12 cellular contexts compared by ENCODE assay signal in the genomic region with DNA sequence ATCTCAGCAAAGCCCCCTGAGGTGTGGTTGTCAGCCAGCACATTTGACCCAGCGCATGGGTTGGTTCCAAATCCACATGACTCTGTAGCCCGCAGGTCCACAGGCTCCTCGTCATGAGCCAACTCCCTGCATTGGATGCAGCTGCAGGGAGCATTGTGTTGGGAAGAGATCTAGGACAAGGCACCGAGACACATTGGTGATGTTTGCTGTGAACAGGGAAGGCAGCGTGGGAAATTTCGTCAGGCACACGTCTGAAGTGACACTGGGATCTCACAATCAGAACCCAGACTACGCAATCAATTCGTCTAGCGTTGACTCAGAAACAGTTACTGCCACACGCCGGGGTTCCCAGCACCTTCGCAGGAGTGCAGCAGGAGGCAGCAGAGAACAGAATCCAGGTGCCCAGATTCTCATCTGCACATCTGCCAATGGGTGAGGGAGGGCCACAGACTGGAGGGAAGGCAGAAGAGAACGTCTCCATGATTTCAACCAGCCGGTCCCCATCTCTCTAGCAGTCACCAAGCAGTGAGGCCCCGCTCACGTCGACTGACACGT.
DNase-seq lines count a peak whose midpoint lies in the region; ATAC-seq and TF ChIP-seq lines count a peak whose summit lies in the region.
"Had no signal": no experiment of that assay in that cellular context is flagged by ENCODE, and none has a peak within 500 bp of the region (broad histone marks: within the 10 kb centered on the region; RNA-seq: fewer than 3 reads in every experiment).

No MANE protein-coding gene starts in this region.

- DNase-seq in activated naive CD4-positive, alpha-beta T cell treated with anti-CD3 and anti-CD28 coated beads for 36 hours: peak; percentile 8
- no peak for DNase-seq in activated naive CD4-positive, alpha-beta T cell (lab: John Stamatoyannopoulos, UW)
- DNase-seq in NCI-H69 (lab: John Stamatoyannopoulos, UW) (peak; percentile 14), type B pancreatic cell (ENCODE audit: extremely low spot score, unreplicated experiment) (no peak), DMS79 treated with DMSO at 0.1 percent for 48 hours (lab: John Stamatoyannopoulos, UW) (no peak)
- no peak for DNase-seq in activated CD8-positive, alpha-beta T cell treated with anti-CD3 and anti-CD28 coated beads, Interleukin-2, amount 10 ng/mL, durations not matched to agents 7 days and 5 days
- DNase-seq: activated CD4-positive, alpha-beta T cell treated with anti-CD3 and anti-CD28 coated beads, Interleukin-2, amount 50 U/mL, for 1 hour; CD4-positive, CD25-positive, alpha-beta regulatory T cell; NK-92 treated with Interleukin-12 subunit alpha and Interleukin-12 subunit beta, amount 100 ng/mL, for 24 hours; retina had no signal

- peaks cover 8% of the 10 kb centered on the region for H3K27me3 Mint-ChIP-seq in activated naive CD4-positive, alpha-beta T cell treated with anti-CD3 and anti-CD28 coated beads for 36 hours (ENCODE audit: low read depth)
- H3K27me3 Mint-ChIP-seq in type B pancreatic cell: peaks cover 19% of the 10 kb centered on the region
- no peaks in the 10 kb centered on the region for H3K27me3 Mint-ChIP-seq in activated CD8-positive, alpha-beta T cell treated with anti-CD3 and anti-CD28 coated beads, Interleukin-2, amount 10 ng/mL, durations not matched to agents 7 days and 5 days (ENCODE audit: low read depth)
- H3K27me3 Mint-ChIP-seq: CD4-positive, CD25-positive, alpha-beta regulatory T cell had no signal

- no peak for TF ChIP-seq EP300 in gastroesophageal sphincter (IDR thresholded peaks at IDR 0.05)

- no peaks in the 10 kb centered on the region for H3K36me3 Mint-ChIP-seq in activated naive CD4-positive, alpha-beta T cell treated with anti-CD3 and anti-CD28 coated beads for 36 hours (ENCODE audit: low read depth)
- H3K36me3 Mint-ChIP-seq in type B pancreatic cell: no peaks in the 10 kb centered on the region
- no peaks in the 10 kb centered on the region for H3K36me3 Mint-ChIP-seq in activated CD8-positive, alpha-beta T cell treated with anti-CD3 and anti-CD28 coated beads, Interleukin-2, amount 10 ng/mL, durations not matched to agents 7 days and 5 days (ENCODE audit: low read depth)
- H3K36me3 Mint-ChIP-seq: CD4-positive, CD25-positive, alpha-beta regulatory T cell had no signal

- intact Hi-C loops in activated naive CD4-positive, alpha-beta T cell treated with anti-CD3 and anti-CD28 coated beads for 36 hours (cut with micrococcal nuclease): no loop called here

- CTCF ChIA-PET in activated naive CD4-positive, alpha-beta T cell treated with anti-CD3 and anti-CD28 coated beads for 36 hours (lab: Charles Lee): no interaction called here
- CTCF ChIA-PET in activated CD8-positive, alpha-beta T cell treated with anti-CD3 and anti-CD28 coated beads, Interleukin-2, amount 10 ng/mL, durations not matched to agents 7 days and 5 days (lab: Charles Lee): no interaction called here

- WGBS in gastroesophageal sphincter (ENCODE audit: low coverage in 1 of 2), 2 donors: 47 to 63% methylated on average over 8 to 13 of the region's 19 CpGs

- ATAC-seq in gastroesophageal sphincter (no peak), HG02588 (IDR thresholded peaks at IDR 0.05; ENCODE audit: unreplicated experiment) (no peak)
- ATAC-seq in activated CD8-positive, alpha-beta T cell treated with anti-CD3 and anti-CD28 coated beads, Interleukin-2, amount 10 ng/mL, durations not matched to agents 7 days and 5 days: no peak

- no peak overlapping the region for H3K4me3 Mint-ChIP-seq in activated naive CD4-positive, alpha-beta T cell treated with anti-CD3 and anti-CD28 coated beads for 36 hours
- no peak overlapping the region for H3K4me3 Mint-ChIP-seq in type B pancreatic cell
- no peak overlapping the region for H3K4me3 Mint-ChIP-seq in activated CD8-positive, alpha-beta T cell treated with anti-CD3 and anti-CD28 coated beads, Interleukin-2, amount 10 ng/mL, durations not matched to agents 7 days and 5 days
- H3K4me3 Mint-ChIP-seq: CD4-positive, CD25-positive, alpha-beta regulatory T cell had no signal

- TF ChIP-seq CTCF in gastroesophageal sphincter (IDR thresholded peaks at IDR 0.05) (peak in 3 of 4 experiments; percentile 25 to 67 (median 58)), type B pancreatic cell (conservative IDR thresholded peaks at IDR 0.05) (peak; percentile 48)

- no peaks in the 10 kb centered on the region for H3K4me1 ChIP-seq in gastroesophageal sphincter

- no peaks in the 10 kb centered on the region for H3K9me3 Mint-ChIP-seq in activated naive CD4-positive, alpha-beta T cell treated with anti-CD3 and anti-CD28 coated beads for 36 hours
- no peaks in the 10 kb centered on the region for H3K9me3 Mint-ChIP-seq in type B pancreatic cell
- no peaks in the 10 kb centered on the region for H3K9me3 Mint-ChIP-seq in activated CD8-positive, alpha-beta T cell treated with anti-CD3 and anti-CD28 coated beads, Interleukin-2, amount 10 ng/mL, durations not matched to agents 7 days and 5 days (ENCODE audit: insufficient read depth)

- H3K4me1 Mint-ChIP-seq in activated naive CD4-positive, alpha-beta T cell treated with anti-CD3 and anti-CD28 coated beads for 36 hours (ENCODE audit: low read depth): no peaks in the 10 kb centered on the region
- no peaks in the 10 kb centered on the region for H3K4me1 Mint-ChIP-seq in type B pancreatic cell (ENCODE audit: unreplicated experiment)
- H3K4me1 Mint-ChIP-seq in activated CD8-positive, alpha-beta T cell treated with anti-CD3 and anti-CD28 coated beads, Interleukin-2, amount 10 ng/mL, durations not matched to agents 7 days and 5 days (ENCODE audit: low read depth): no peaks in the 10 kb centered on the region
- H3K4me1 Mint-ChIP-seq: CD4-positive, CD25-positive, alpha-beta regulatory T cell had no signal

- H3K27ac Mint-ChIP-seq in activated naive CD4-positive, alpha-beta T cell treated with anti-CD3 and anti-CD28 coated beads for 36 hours: no peak overlapping the region
- no peak overlapping the region for H3K27ac Mint-ChIP-seq in type B pancreatic cell
- H3K27ac Mint-ChIP-seq in activated CD8-positive, alpha-beta T cell treated with anti-CD3 and anti-CD28 coated beads, Interleukin-2, amount 10 ng/mL, durations not matched to agents 7 days and 5 days: no peak overlapping the region
- H3K27ac Mint-ChIP-seq: CD4-positive, CD25-positive, alpha-beta regulatory T cell had no signal

- no peak overlapping the region for H3K27ac ChIP-seq in gastroesophageal sphincter

- no peaks in the 10 kb centered on the region for H3K9me3 ChIP-seq in gastroesophageal sphincter

- POLR2A ChIA-PET in activated CD8-positive, alpha-beta T cell treated with anti-CD3 and anti-CD28 coated beads, Interleukin-2, amount 10 ng/mL, durations not matched to agents 7 days and 5 days (lab: Charles Lee): no interaction called here

- no peaks in the 10 kb centered on the region for H3K36me3 ChIP-seq in gastroesophageal sphincter

- no peak overlapping the region for H3K4me3 ChIP-seq in gastroesophageal sphincter

- peaks cover 1% of the 10 kb centered on the region for H3K27me3 ChIP-seq in gastroesophageal sphincter

- TF ChIP-seq POLR2A in gastroesophageal sphincter (IDR thresholded peaks at IDR 0.05): no peak

Comparison
In these comparisons a context has a peak if more than half of its experiments do, and no peak if none do; other contexts are left out.
1. DNase-seq: peak in activated naive CD4-positive, alpha-beta T cell treated with anti-CD3 and anti-CD28 coated beads for 36 hours (single experiment) and NCI-H69 (single experiment); none in activated naive CD4-positive, alpha-beta T cell (0 of 4), type B pancreatic cell (single experiment), activated CD8-positive, alpha-beta T cell treated with anti-CD3 and anti-CD28 coated beads, Interleukin-2, amount 10 ng/mL, durations not matched to agents 7 days and 5 days (single experiment) and DMS79 treated with DMSO at 0.1 percent for 48 hours (single experiment).